In the genomic region with DNA sequence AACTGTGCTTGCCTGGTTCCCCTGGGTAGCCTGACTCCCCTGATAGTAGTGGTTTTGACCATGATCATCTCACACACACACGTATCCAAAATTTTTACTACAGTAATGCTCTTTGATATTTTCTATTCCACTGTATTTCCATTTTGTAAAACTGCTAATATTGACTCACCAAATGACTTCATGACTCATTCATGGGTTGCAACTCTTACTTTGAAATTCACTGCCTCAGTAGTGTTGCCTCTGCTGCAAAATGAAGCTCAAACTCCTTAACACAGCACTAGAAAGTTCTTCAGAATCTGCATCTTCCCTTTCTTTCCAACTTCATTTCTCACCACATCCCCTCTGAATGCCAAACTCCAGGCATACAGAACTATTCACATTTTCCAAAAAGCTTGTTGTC, we compare ENCODE assay signal across 17 cellular contexts. TPM values are rescaled to one million over a fixed set of nuclear protein-coding genes. Genes with fewer than 3 reads are reported as not detected.
A peak's percentile ranks its signal among the peaks of the same experiment; 100 is the strongest.
DNase-seq lines count a peak whose midpoint lies in the region; TF ChIP-seq lines count a peak whose summit lies in the region.
"Had no signal": no experiment of that assay in that cellular context is flagged by ENCODE, and none has a peak within 500 bp of the region (broad histone marks: within the 10 kb centered on the region; RNA-seq: fewer than 3 reads in every experiment).

No MANE protein-coding gene starts in this region.

- no peak overlapping the region for H3K27ac Mint-ChIP-seq in activated T-cell treated with anti-CD3 and anti-CD28 coated beads, Interleukin-2, amount 50 U/mL, for 24 hours
- H3K27ac Mint-ChIP-seq: H9 had no signal

- no peaks in the 10 kb centered on the region for H3K9me3 Mint-ChIP-seq in activated T-cell treated with anti-CD3 and anti-CD28 coated beads, Interleukin-2, amount 50 U/mL, for 24 hours
- H3K9me3 Mint-ChIP-seq: H9 had no signal

- no peak overlapping the region for H3K4me3 ChIP-seq in adipocyte (ENCODE audit: low read length)
- H3K4me3 ChIP-seq in right atrium auricular region: no peak overlapping the region
- H3K4me3 ChIP-seq: BLaER1 treated with 17β-estradiol and CSF1 and Interleukin-3, amounts not matched to agents 10 nM and 100 nM; PC-9; SK-N-MC had no signal

- H3K36me3 Mint-ChIP-seq in activated T-cell treated with anti-CD3 and anti-CD28 coated beads, Interleukin-2, amount 50 U/mL, for 24 hours (ENCODE audit: low read depth): no peaks in the 10 kb centered on the region

- H3K27me3 ChIP-seq in adipocyte (replicated peaks; ENCODE audit: control insufficient read depth, insufficient read depth, low read length) (no peaks in the 10 kb centered on the region), right atrium auricular region (no peaks in the 10 kb centered on the region)
- H3K27me3 ChIP-seq: BLaER1 treated with 17β-estradiol and CSF1 and Interleukin-3, amounts not matched to agents 10 nM and 100 nM had no signal

- peaks cover 16% of the 10 kb centered on the region for H3K27me3 Mint-ChIP-seq in activated T-cell treated with anti-CD3 and anti-CD28 coated beads, Interleukin-2, amount 50 U/mL, for 24 hours

- H3K4me1 Mint-ChIP-seq in activated T-cell treated with anti-CD3 and anti-CD28 coated beads, Interleukin-2, amount 50 U/mL, for 24 hours (ENCODE audit: low read depth): peaks cover 1% of the 10 kb centered on the region

- H3K4me1 ChIP-seq in adipocyte (ENCODE audit: control insufficient read depth, insufficient read depth, low read length): peaks cover 16% of the 10 kb centered on the region
- no peaks in the 10 kb centered on the region for H3K4me1 ChIP-seq in right atrium auricular region

- H3K36me3 ChIP-seq in adipocyte (ENCODE audit: control insufficient read depth, insufficient read depth, low read length, severe bottlenecking) (no peaks in the 10 kb centered on the region), right atrium auricular region (no peaks in the 10 kb centered on the region)
- H3K36me3 ChIP-seq: BLaER1 treated with 17β-estradiol and CSF1 and Interleukin-3, amounts not matched to agents 10 nM and 100 nM had no signal

- no peak overlapping the region for H3K9ac ChIP-seq in adipocyte (ENCODE audit: low read length)
- H3K9ac ChIP-seq: BLaER1 treated with 17β-estradiol and CSF1 and Interleukin-3, amounts not matched to agents 10 nM and 100 nM had no signal

- no peak overlapping the region for H3K4me3 Mint-ChIP-seq in activated T-cell treated with anti-CD3 and anti-CD28 coated beads, Interleukin-2, amount 50 U/mL, for 24 hours
- H3K4me3 Mint-ChIP-seq: H9 had no signal

- no peak for TF ChIP-seq CTCF in right atrium auricular region (IDR thresholded peaks at IDR 0.05)

- DNase-seq in HT1080 (ENCODE audit: low read depth): peak; percentile 20
- peak; percentile 8 for DNase-seq in adipocyte (ENCODE audit: low read depth)
- peak; percentile 13 for DNase-seq in fibroblast of peridontal ligament (ENCODE audit: extremely low read depth)
- DNase-seq in stromal cell of bone marrow (ENCODE audit: low read depth): peak; percentile 35
- no peak for DNase-seq in activated T-cell treated with anti-CD3 and anti-CD28 coated beads, Interleukin-2, amount 50 U/mL, for 24 hours
- DNase-seq in right atrium auricular region (ENCODE audit: low spot score): no peak
- no peak for DNase-seq in activated effector memory CD4-positive, alpha-beta T cell treated with anti-CD3 and anti-CD28 coated beads, Interleukin-2, amount 50 U/mL, for 16 hours
- DNase-seq: DMS153, H9, NCI-H1048, NCI-H2107, NCI-H446, PC-9 had no signal

- H3K27ac ChIP-seq in right atrium auricular region: no peak overlapping the region
- H3K27ac ChIP-seq: BLaER1 treated with 17β-estradiol and CSF1 and Interleukin-3, amounts not matched to agents 10 nM and 100 nM; PC-9; SK-N-MC had no signal

- H3K9me3 ChIP-seq in adipocyte (ENCODE audit: control insufficient read depth, low read length) (no peaks in the 10 kb centered on the region), right atrium auricular region (no peaks in the 10 kb centered on the region)

RNA-seq across cellular contexts. Expression of a gene that starts 20.3 kb away (rescaled TPM):
- total RNA-seq in HT1080 (2014; rRNA removed; shearing (Covaris generic)): not detected in 2 replicates
- polyA plus RNA-seq in HT1080 (2015; cell fraction: cytosol; rRNA removed): not detected in 2 replicates
- not detected in 2 replicates for polyA plus RNA-seq in HT1080 (2015; cell fraction: nucleus; rRNA removed)
- total RNA-seq in right atrium auricular region: 1 to 10 TPM; 1.6 to 1.8 TPM
- total RNA-seq: G401, HT-29 had no signal

Comparison
In these comparisons a context has a peak if more than half of its experiments do, and no peak if none do; other contexts are left out.
1. DNase-seq: peak in HT1080 (single experiment), adipocyte (single experiment), fibroblast of peridontal ligament (single experiment) and stromal cell of bone marrow (single experiment); none in activated T-cell treated with anti-CD3 and anti-CD28 coated beads, Interleukin-2, amount 50 U/mL, for 24 hours (single experiment), right atrium auricular region (single experiment) and activated effector memory CD4-positive, alpha-beta T cell treated with anti-CD3 and anti-CD28 coated beads, Interleukin-2, amount 50 U/mL, for 16 hours (single experiment).